Comparison of ENCODE assay signal across 8 cellular contexts in genomic region chr19:3687774-3688706, GRCh38. TPM values are rescaled to one million over a fixed set of nuclear protein-coding genes. Genes with fewer than 3 reads are reported as not detected.
DNase-seq lines count a peak whose midpoint lies in the region; ATAC-seq and TF ChIP-seq lines count a peak whose summit lies in the region.

No MANE protein-coding gene starts in this region.

- no TSS peak for BruUV-seq in Calu3 (replicated peaks; lab: Mats Ljungman, UMichigan)

- H3K9ac ChIP-seq in smooth muscle cell (ENCODE audit: low read depth), result no peak overlapping the region

- peak overlapping the region; percentile 59 for H3K4me3 Mint-ChIP-seq in activated CD4-positive, alpha-beta T cell treated with anti-CD3 and anti-CD28 coated beads for 36 hours
- H3K4me3 Mint-ChIP-seq in Calu3 (ENCODE audit: low read depth, unreplicated experiment), result no peak overlapping the region

- H3K36me3 Mint-ChIP-seq in activated CD4-positive, alpha-beta T cell treated with anti-CD3 and anti-CD28 coated beads for 36 hours (ENCODE audit: low read depth), result peaks cover 13% of the 10 kb centered on the region
- peaks cover 4% of the 10 kb centered on the region for H3K36me3 Mint-ChIP-seq in Calu3 (ENCODE audit: insufficient read depth, unreplicated experiment)

- WGBS in esophagus squamous epithelium, 2 donors, result 70 to 80% methylated on average over 2 to 3 of the region's 55 CpGs
- 54% methylated on average over 55 of the region's 55 CpGs for WGBS in smooth muscle cell (ENCODE audit: low lambda C conversion rate)
- WGBS in testis, 2 donors, result 66 to 71% methylated on average over 21 to 55 of the region's 55 CpGs

- POLR2A ChIA-PET in activated CD4-positive, alpha-beta T cell treated with anti-CD3 and anti-CD28 coated beads for 36 hours (lab: Charles Lee), result interaction anchor here (0.6 kb wide), 2 partner anchors 134 to 496 kb away, joined by 3 to 4 read pairs; no protein-coding TSS in a partner anchor

- H3K4me1 ChIP-seq in esophagus squamous epithelium, result peaks cover 17 to 52% (median 19%) of the 10 kb centered on the region in 3 donors
- H3K4me1 ChIP-seq in smooth muscle cell (ENCODE audit: low read depth), result peaks cover 12% of the 10 kb centered on the region
- peaks cover 4% of the 10 kb centered on the region for H3K4me1 ChIP-seq in testis

- H3K27ac Mint-ChIP-seq in activated CD4-positive, alpha-beta T cell treated with anti-CD3 and anti-CD28 coated beads for 36 hours, result peak overlapping the region; percentile 78
- no peak overlapping the region for H3K27ac Mint-ChIP-seq in Calu3 (ENCODE audit: unreplicated experiment)

- H3K4me3 ChIP-seq in esophagus squamous epithelium (peak overlapping the region; percentile 7 to 56 (median 20)), smooth muscle cell (no peak overlapping the region), testis (no peak overlapping the region)

- H3K9me3 Mint-ChIP-seq in activated CD4-positive, alpha-beta T cell treated with anti-CD3 and anti-CD28 coated beads for 36 hours (ENCODE audit: low read depth), result peaks cover 7% of the 10 kb centered on the region
- no peaks in the 10 kb centered on the region for H3K9me3 Mint-ChIP-seq in Calu3 (ENCODE audit: low read depth, unreplicated experiment)

- TF ChIP-seq CTCF in GM20000 (IDR thresholded peaks at IDR 0.05; ENCODE audit: extremely low read depth, missing control alignments) (no peak), esophagus squamous epithelium (IDR thresholded peaks at IDR 0.05) (no peak), smooth muscle cell (IDR thresholded peaks at IDR 0.05; ENCODE audit: borderline replicate concordance, insufficient read depth, poor library complexity, severe bottlenecking) (no peak), Calu3 (IDR thresholded peaks at IDR 0.05; ENCODE audit: unreplicated experiment) (no peak), testis (IDR thresholded peaks at IDR 0.05) (no peak)

- intact Hi-C loops in activated CD4-positive, alpha-beta T cell treated with anti-CD3 and anti-CD28 coated beads for 36 hours (cut with DNase I, micrococcal nuclease), result no loop called here
- intact Hi-C loops in esophagus squamous epithelium (cut with DNase I) (no loop called here), Calu3 (cut with micrococcal nuclease; ENCODE audit: unreplicated experiment) (no loop called here), testis (cut with DNase I; ENCODE audit: low total_unique reads) (no loop called here)

- H3K27ac ChIP-seq in esophagus squamous epithelium, result peak overlapping the region in 3 of 4 donors; percentile 50 to 61 (median 57)
- no peak overlapping the region for H3K27ac ChIP-seq in smooth muscle cell (ENCODE audit: low read depth)
- H3K27ac ChIP-seq in testis, result no peak overlapping the region

- ATAC-seq in activated CD4-positive, alpha-beta T cell treated with anti-CD3 and anti-CD28 coated beads for 36 hours, result peak; percentile 49
- ATAC-seq in HG03196 (IDR thresholded peaks at IDR 0.05; ENCODE audit: unreplicated experiment) (no peak), GM21737 (IDR thresholded peaks at IDR 0.05; ENCODE audit: unreplicated experiment) (no peak)

- peaks cover 77% of the 10 kb centered on the region for H3K79me2 ChIP-seq in smooth muscle cell (ENCODE audit: low read depth)

- H3K36me3 ChIP-seq in esophagus squamous epithelium (peaks cover 0 to 16% (median 6%) of the 10 kb centered on the region in 3 donors), smooth muscle cell (ENCODE audit: low read depth) (no peaks in the 10 kb centered on the region), testis (ENCODE audit: low read depth, missing control alignments) (no peaks in the 10 kb centered on the region)

- H3K27me3 ChIP-seq in esophagus squamous epithelium (no peaks in the 10 kb centered on the region), smooth muscle cell (ENCODE audit: low read depth) (no peaks in the 10 kb centered on the region), testis (no peaks in the 10 kb centered on the region)

- peaks cover 53% of the 10 kb centered on the region for H3K4me1 Mint-ChIP-seq in activated CD4-positive, alpha-beta T cell treated with anti-CD3 and anti-CD28 coated beads for 36 hours
- no peaks in the 10 kb centered on the region for H3K4me1 Mint-ChIP-seq in Calu3 (ENCODE audit: low read depth, unreplicated experiment)

- H4K20me1 ChIP-seq in smooth muscle cell (ENCODE audit: low read depth), result peaks cover 91% of the 10 kb centered on the region

- no peaks in the 10 kb centered on the region for H3F3A ChIP-seq in smooth muscle cell (ENCODE audit: low read depth)

- CTCF ChIA-PET in activated CD4-positive, alpha-beta T cell treated with anti-CD3 and anti-CD28 coated beads for 36 hours (lab: Charles Lee), result interaction anchor here (0.7 to 1.8 kb wide), 7 partner anchors 11 to 417 kb away, joined by 3 to 6 read pairs (median 4); partner anchors contain the start of genes MRPL54 and PIP5K1C
- CTCF ChIA-PET in Calu3 (lab: Charles Lee), result no interaction called here

- no peaks in the 10 kb centered on the region for H3K27me3 Mint-ChIP-seq in activated CD4-positive, alpha-beta T cell treated with anti-CD3 and anti-CD28 coated beads for 36 hours
- H3K27me3 Mint-ChIP-seq in Calu3 (ENCODE audit: unreplicated experiment), result no peaks in the 10 kb centered on the region

- H2AFZ ChIP-seq in smooth muscle cell (ENCODE audit: low read depth), result no peak overlapping the region

- peak; percentile 78 for DNase-seq in GM20000 (ENCODE audit: low spot score)
- peak; percentile 75 for DNase-seq in activated CD4-positive, alpha-beta T cell treated with anti-CD3 and anti-CD28 coated beads for 36 hours
- no peak for DNase-seq in esophagus squamous epithelium (lab: John Stamatoyannopoulos, UW)
- DNase-seq in smooth muscle cell (lab: John Stamatoyannopoulos, UW; ENCODE audit: unreplicated experiment), result no peak
- DNase-seq in Calu3, result no peak
- no peak for DNase-seq in testis

- H3K9me3 ChIP-seq in esophagus squamous epithelium (peaks cover 0 to 6% (median 0%) of the 10 kb centered on the region in 3 donors), smooth muscle cell (replicated peaks; ENCODE audit: low read depth) (no peaks in the 10 kb centered on the region), testis (no peaks in the 10 kb centered on the region)

- no peak for TF ChIP-seq POLR2A in esophagus squamous epithelium (IDR thresholded peaks at IDR 0.05)
- no peak for TF ChIP-seq POLR2A in testis (IDR thresholded peaks at IDR 0.05)

- peak overlapping the region; percentile 22 for H3K4me2 ChIP-seq in smooth muscle cell

RNA-seq across cellular contexts. Expression of gene PIP5K1C, which starts 12.2 kb away (rescaled TPM):
- 10 to 100 TPM; 14.6 to 15.3 TPM for total RNA-seq in activated CD4-positive, alpha-beta T cell treated with anti-CD3 and anti-CD28 coated beads for 36 hours
- 10 to 100 TPM; 12.0 to 25.3 (median 15.2) TPM for total RNA-seq in esophagus squamous epithelium
- 8.2 and 13.2 TPM in 2 replicates for total RNA-seq in smooth muscle cell
- 27.2 and 29.9 TPM in 2 replicates for polyA plus RNA-seq in smooth muscle cell
- 23.6 and 26.3 TPM in 2 replicates for total RNA-seq in Calu3 (2022)
- total RNA-seq in testis, result 10 to 100 TPM; 80.2 to 87.0 TPM
- polyA plus RNA-seq in testis (ENCODE audit: insufficient read depth, low read depth, low replicate concordance), result 99.1 TPM

RNA-seq across cellular contexts. Expression of gene TJP3, which starts 20.1 kb away (rescaled TPM):
- total RNA-seq in activated CD4-positive, alpha-beta T cell treated with anti-CD3 and anti-CD28 coated beads for 36 hours, result 1 to 10 TPM; 1.0 to 2.7 TPM
- total RNA-seq in esophagus squamous epithelium (10 to 100 TPM; 23.7 to 71.1 (median 28.0) TPM), smooth muscle cell (1.7 and 6.2 TPM in 2 replicates), Calu3 (2022) (84.8 and 111 TPM in 2 replicates), testis (10 to 100 TPM; 37.2 to 81.1 TPM)
- polyA plus RNA-seq in smooth muscle cell (1.2 and 9.0 TPM in 2 replicates), testis (ENCODE audit: insufficient read depth, low read depth, low replicate concordance) (125 TPM)

Comparison
In these comparisons a context has a peak if more than half of its experiments do, and no peak if none do; other contexts are left out.
1. DNase-seq: peak in GM20000 (single experiment) and activated CD4-positive, alpha-beta T cell treated with anti-CD3 and anti-CD28 coated beads for 36 hours (single experiment); none in esophagus squamous epithelium (single experiment), smooth muscle cell (single experiment), Calu3 (single experiment) and testis (single experiment).
2. H3K27ac ChIP-seq: peak in esophagus squamous epithelium (3 of 4); none in smooth muscle cell (single experiment) and testis (0 of 2).
3. H3K4me3 ChIP-seq: peak in esophagus squamous epithelium (4 of 4); none in smooth muscle cell (single experiment) and testis (0 of 2).